ENCODE assay signal across 8 cellular contexts in genomic region chr5:72847989-72848473, GRCh38. TPM values are rescaled to one million over a fixed set of nuclear protein-coding genes. Genes with fewer than 3 reads are reported as not detected.
DNase-seq lines count a peak whose midpoint lies in the region; FAIRE-seq lines count a peak whose summit lies in the region.

No MANE protein-coding gene starts in this region.

- DNase-seq in H4 (ENCODE audit: low spot score) (peak; percentile 87), LoVo (ENCODE audit: low spot score) (peak; percentile 95), SIG-M5 treated with dmso at 0.1 percent for 504 hours (lab: John Stamatoyannopoulos, UW; ENCODE audit: unreplicated experiment) (peak; percentile 94), frontal cortex (ENCODE audit: low spot score in 2 of 2) (peak; percentile 65 to 77), neuronal stem cell (ENCODE audit: low spot score) (peak; percentile 78)
- peak; percentile 89 for DNase-seq in activated naive CD4-positive, alpha-beta T cell treated with Interleukin-2 at 50 U/mL for 16 hours

- peak overlapping the region; percentile 41 for H3K4me2 ChIP-seq in neuronal stem cell (ENCODE audit: insufficient read depth, low read length, poor library complexity, severe bottlenecking)

- H3K36me3 ChIP-seq in ES-I3 (ENCODE audit: insufficient read depth, low read length) (no peaks in the 10 kb centered on the region), neuronal stem cell (replicated peaks in 1 of 2; ENCODE audit: control insufficient read depth in 2 of 2, insufficient read depth in 2 of 2, low read length in 2 of 2) (peaks cover under 1 to 38% of the 10 kb centered on the region in 2 donors), subcutaneous abdominal adipose tissue (ENCODE audit: control insufficient read depth in 5 of 5, insufficient read depth in 5 of 5, low read length in 5 of 5) (peaks cover 0 to 1% (median under 1%) of the 10 kb centered on the region in 5 donors)

- H3K4ac ChIP-seq in neuronal stem cell (ENCODE audit: low read length): no peak overlapping the region

- H3K9me3 ChIP-seq in ES-I3 (ENCODE audit: control insufficient read depth, insufficient read depth, low read length): no peaks in the 10 kb centered on the region
- H3K9me3 ChIP-seq in neuronal stem cell (replicated peaks in 1 of 2; ENCODE audit: control insufficient read depth in 2 of 2, insufficient read depth in 1 of 2, low read depth in 1 of 2, low read length in 2 of 2): no peaks in the 10 kb centered on the region
- H3K9me3 ChIP-seq in subcutaneous abdominal adipose tissue (ENCODE audit: control insufficient read depth in 5 of 5, low read length in 5 of 5): no peaks in the 10 kb centered on the region

- peak overlapping the region; percentile 95 for H3K23ac ChIP-seq in neuronal stem cell (ENCODE audit: low read depth, low read length, poor library complexity)

- H3K9ac ChIP-seq in ES-I3 (ENCODE audit: low read depth, low read length) (peak overlapping the region; percentile 60), neuronal stem cell (ENCODE audit: low read depth, low read length, poor library complexity) (peak overlapping the region; percentile 95), subcutaneous abdominal adipose tissue (ENCODE audit: low read length in 5 of 5) (peak overlapping the region; percentile 79 to 93 (median 89))

- peak overlapping the region; percentile 98 for H3K18ac ChIP-seq in neuronal stem cell (ENCODE audit: low read length)

- no CpG with 5 or more reads among the region's 32 CpGs for WGBS in neuronal stem cell (ENCODE audit: extremely low coverage in 2 of 2, insufficient read length in 2 of 2, insufficient replicate concordance in 1 of 2), 2 donors

- H3K14ac ChIP-seq in neuronal stem cell (ENCODE audit: low read length): peak overlapping the region; percentile 71

- H3K79me1 ChIP-seq in neuronal stem cell (ENCODE audit: low read depth, low read length): no peaks in the 10 kb centered on the region

- H2BK15ac ChIP-seq in neuronal stem cell (ENCODE audit: low read length): peak overlapping the region; percentile 75

- no peak for FAIRE-seq in frontal cortex (lab: Jason Lieb, UNC)

- H4K91ac ChIP-seq in neuronal stem cell (ENCODE audit: low read depth, low read length, poor library complexity): no peak overlapping the region

- no peaks in the 10 kb centered on the region for H3K27me3 ChIP-seq in neuronal stem cell (ENCODE audit: control insufficient read depth in 3 of 3, insufficient read depth in 3 of 3, low read depth in 1 of 3, low read length in 3 of 3)
- H3K27me3 ChIP-seq in subcutaneous abdominal adipose tissue (ENCODE audit: control insufficient read depth in 5 of 5, insufficient read depth in 4 of 5, low read length in 5 of 5): no peaks in the 10 kb centered on the region

- H2BK120ac ChIP-seq in neuronal stem cell (ENCODE audit: low read depth, low read length): no peak overlapping the region

- H3K4me1 ChIP-seq in ES-I3 (ENCODE audit: insufficient read depth, low read length): peaks cover 16% of the 10 kb centered on the region
- peaks cover 3 to 13% of the 10 kb centered on the region in 2 donors for H3K4me1 ChIP-seq in neuronal stem cell (ENCODE audit: control insufficient read depth in 2 of 2, insufficient read depth in 1 of 2, low read depth in 1 of 2, low read length in 2 of 2)
- peaks cover 3 to 58% (median 40%) of the 10 kb centered on the region in 5 donors for H3K4me1 ChIP-seq in subcutaneous abdominal adipose tissue (ENCODE audit: control insufficient read depth in 5 of 5, insufficient read depth in 5 of 5, low read length in 5 of 5)

- H2BK5ac ChIP-seq in neuronal stem cell (ENCODE audit: low read length): peak overlapping the region; percentile 94

- H3K4me3 ChIP-seq in neuronal stem cell (ENCODE audit: low read length in 2 of 2) (peak overlapping the region; percentile 77 to 96), subcutaneous abdominal adipose tissue (ENCODE audit: low read depth in 1 of 5, low read length in 5 of 5) (peak overlapping the region; percentile 92 to 97 (median 93))

- H2BK12ac ChIP-seq in neuronal stem cell (ENCODE audit: low read length): no peak overlapping the region

- H4K8ac ChIP-seq in neuronal stem cell (ENCODE audit: low read depth, low read length): no peak overlapping the region

- H2AFZ ChIP-seq in neuronal stem cell (ENCODE audit: low read length): peak overlapping the region; percentile 85

- H2AK5ac ChIP-seq in neuronal stem cell (ENCODE audit: low read depth, low read length): peak overlapping the region; percentile 84

- H3K27ac ChIP-seq in neuronal stem cell (replicated peaks; ENCODE audit: low read length) (peak overlapping the region; percentile 94), subcutaneous abdominal adipose tissue (ENCODE audit: low read depth, low read length) (peak overlapping the region; percentile 92)

RNA-seq across cellular contexts. Expression of gene TNPO1, which starts 31.6 kb away (rescaled TPM):
- 163 and 188 TPM in 2 replicates for total RNA-seq in H4 (2014; rRNA removed; shearing (Covaris generic))
- 205 TPM for total RNA-seq in frontal cortex
- 59.0 TPM for polyA plus RNA-seq in neuronal stem cell (2013, experiment 1 of 2)
- 59.8 TPM for polyA plus RNA-seq in neuronal stem cell (2013, experiment 2 of 2)

Comparison
In these comparisons a context has a peak if more than half of its experiments do, and no peak if none do; other contexts are left out.
1. Peak in every context shown above with its lines: DNase-seq, H3K4me3 ChIP-seq and H3K27ac ChIP-seq.